Comparison of ENCODE assay signal across 16 cellular contexts in genomic region chr10:24935504-24936292, GRCh38.
"Had no signal": no experiment of that assay in that cellular context is flagged by ENCODE, and none has a peak within 500 bp of the region (broad histone marks: within the 10 kb centered on the region; RNA-seq: fewer than 3 reads in every experiment).

No MANE protein-coding gene starts in this region.

- H3K4me1 Mint-ChIP-seq: activated CD4-positive, alpha-beta memory T cell treated with anti-CD3 and anti-CD28 coated beads, Interleukin-2, amount 10 ng/mL, durations not matched to agents 7 days and 5 days; activated naive CD4-positive, alpha-beta T cell treated with anti-CD3 and anti-CD28 coated beads, Interleukin-2, amount 10 ng/mL, durations not matched to agents 7 days and 5 days; brain; naive B cell had no signal

- H3K4me3 ChIP-seq: lower lobe of right lung, pancreas, tibial artery had no signal

- H3K36me3 ChIP-seq: lower lobe of right lung, pancreas, tibial artery had no signal

- H3K9me3 ChIP-seq: lower lobe of right lung, pancreas, tibial artery had no signal

- H3K9me3 Mint-ChIP-seq: activated CD4-positive, alpha-beta memory T cell treated with anti-CD3 and anti-CD28 coated beads, Interleukin-2, amount 10 ng/mL, durations not matched to agents 7 days and 5 days; activated naive CD4-positive, alpha-beta T cell treated with anti-CD3 and anti-CD28 coated beads, Interleukin-2, amount 10 ng/mL, durations not matched to agents 7 days and 5 days; immature natural killer cell had no signal

- H3K27me3 Mint-ChIP-seq: activated CD4-positive, alpha-beta memory T cell treated with anti-CD3 and anti-CD28 coated beads, Interleukin-2, amount 10 ng/mL, durations not matched to agents 7 days and 5 days; activated naive CD4-positive, alpha-beta T cell treated with anti-CD3 and anti-CD28 coated beads, Interleukin-2, amount 10 ng/mL, durations not matched to agents 7 days and 5 days; brain had no signal

- H3K4me3 Mint-ChIP-seq: activated CD4-positive, alpha-beta memory T cell treated with anti-CD3 and anti-CD28 coated beads, Interleukin-2, amount 10 ng/mL, durations not matched to agents 7 days and 5 days; activated naive CD4-positive, alpha-beta T cell treated with anti-CD3 and anti-CD28 coated beads, Interleukin-2, amount 10 ng/mL, durations not matched to agents 7 days and 5 days; brain; immature natural killer cell; naive B cell had no signal

- ATAC-seq: lower lobe of right lung, pancreas had no signal

- H3K4me1 ChIP-seq: lower lobe of right lung, pancreas, tibial artery had no signal

- H3K27me3 ChIP-seq: pancreas, tibial artery had no signal

- H3K36me3 Mint-ChIP-seq: activated naive CD4-positive, alpha-beta T cell treated with anti-CD3 and anti-CD28 coated beads, Interleukin-2, amount 10 ng/mL, durations not matched to agents 7 days and 5 days; naive B cell had no signal

- H3K27ac ChIP-seq: lower lobe of right lung, pancreas, tibial artery had no signal

- DNase-seq: activated CD4-positive, alpha-beta memory T cell treated with anti-CD3 and anti-CD28 coated beads, Interleukin-2, amount 10 ng/mL, durations not matched to agents 7 days and 5 days; activated naive CD4-positive, alpha-beta T cell treated with anti-CD3 and anti-CD28 coated beads, Interleukin-2, amount 10 ng/mL, durations not matched to agents 7 days and 5 days; amniotic stem cell; foreskin fibroblast; glutamatergic neuron; immature natural killer cell; lower lobe of right lung; midbrain; naive B cell; pancreas; retina; stimulated activated CD4-positive, alpha-beta T cell treated with anti-CD3 and anti-CD28 coated beads, Interleukin-15, amount 100 ng/mL, for 24 hours; stimulated activated CD4-positive, alpha-beta T cell treated with anti-CD3 and anti-CD28 coated beads, Interleukin-4, amount 100 ng/mL, for 4 hours; T-helper 2 cell; tibial artery had no signal
